1 cellular context compared by ENCODE assay signal in genomic region chr16:21599994-21600773, GRCh38.
TF ChIP-seq lines count a peak whose summit lies in the region.

No MANE protein-coding gene starts in this region.

TF ChIP-seq in HepG2, 621 proteins besides CTCF, POLR2A, EP300 and RAD21 (continued from another document):
- no peak for TF ChIP-seq AKNA (CRISPR knock-in tag; IDR thresholded peaks at IDR 0.05; ENCODE audit: borderline replicate concordance)
- 0 out of 2 replicates have a peak, but pooled peaks have one; percentile 33 for TF ChIP-seq ZZZ3 (CRISPR knock-in tag; IDR thresholded peaks at IDR 0.05; ENCODE audit: borderline replicate concordance)
- TF ChIP-seq CBX2 (IDR thresholded peaks at IDR 0.05; ENCODE audit: low read depth, low read length), result no peak
- no peak for TF ChIP-seq CBX2 (CRISPR knock-in tag; IDR thresholded peaks at IDR 0.05; ENCODE audit: low read depth)
TF ChIP-seq in HepG2: peak in this region for 121.
